ENCODE assay signal across 1 cellular context in the genomic region with DNA sequence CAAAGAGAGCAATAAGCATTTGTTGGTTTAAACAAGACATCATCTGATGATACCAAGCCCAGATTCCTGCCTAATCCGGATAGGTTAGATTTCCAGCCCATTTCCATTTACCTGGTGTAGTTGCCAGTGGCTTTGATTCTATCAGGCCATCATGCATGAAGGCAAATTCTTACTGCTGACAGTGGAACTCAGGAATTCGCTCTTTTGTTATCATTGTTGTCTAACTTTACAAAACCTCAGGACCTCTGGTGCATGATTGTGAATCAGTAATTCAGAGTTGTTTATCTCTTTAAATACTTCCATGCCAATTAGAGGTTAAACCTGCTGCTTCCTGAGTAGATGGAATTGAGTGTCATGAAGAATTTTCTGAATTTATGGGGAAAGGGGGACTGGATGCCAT.
TF ChIP-seq lines count a peak whose summit lies in the region.

No MANE protein-coding gene starts in this region.

TF ChIP-seq in GM23338, 12 proteins besides CTCF, POLR2A, EP300 and RAD21 (continued from another document):
- TF ChIP-seq, protein P1, sequence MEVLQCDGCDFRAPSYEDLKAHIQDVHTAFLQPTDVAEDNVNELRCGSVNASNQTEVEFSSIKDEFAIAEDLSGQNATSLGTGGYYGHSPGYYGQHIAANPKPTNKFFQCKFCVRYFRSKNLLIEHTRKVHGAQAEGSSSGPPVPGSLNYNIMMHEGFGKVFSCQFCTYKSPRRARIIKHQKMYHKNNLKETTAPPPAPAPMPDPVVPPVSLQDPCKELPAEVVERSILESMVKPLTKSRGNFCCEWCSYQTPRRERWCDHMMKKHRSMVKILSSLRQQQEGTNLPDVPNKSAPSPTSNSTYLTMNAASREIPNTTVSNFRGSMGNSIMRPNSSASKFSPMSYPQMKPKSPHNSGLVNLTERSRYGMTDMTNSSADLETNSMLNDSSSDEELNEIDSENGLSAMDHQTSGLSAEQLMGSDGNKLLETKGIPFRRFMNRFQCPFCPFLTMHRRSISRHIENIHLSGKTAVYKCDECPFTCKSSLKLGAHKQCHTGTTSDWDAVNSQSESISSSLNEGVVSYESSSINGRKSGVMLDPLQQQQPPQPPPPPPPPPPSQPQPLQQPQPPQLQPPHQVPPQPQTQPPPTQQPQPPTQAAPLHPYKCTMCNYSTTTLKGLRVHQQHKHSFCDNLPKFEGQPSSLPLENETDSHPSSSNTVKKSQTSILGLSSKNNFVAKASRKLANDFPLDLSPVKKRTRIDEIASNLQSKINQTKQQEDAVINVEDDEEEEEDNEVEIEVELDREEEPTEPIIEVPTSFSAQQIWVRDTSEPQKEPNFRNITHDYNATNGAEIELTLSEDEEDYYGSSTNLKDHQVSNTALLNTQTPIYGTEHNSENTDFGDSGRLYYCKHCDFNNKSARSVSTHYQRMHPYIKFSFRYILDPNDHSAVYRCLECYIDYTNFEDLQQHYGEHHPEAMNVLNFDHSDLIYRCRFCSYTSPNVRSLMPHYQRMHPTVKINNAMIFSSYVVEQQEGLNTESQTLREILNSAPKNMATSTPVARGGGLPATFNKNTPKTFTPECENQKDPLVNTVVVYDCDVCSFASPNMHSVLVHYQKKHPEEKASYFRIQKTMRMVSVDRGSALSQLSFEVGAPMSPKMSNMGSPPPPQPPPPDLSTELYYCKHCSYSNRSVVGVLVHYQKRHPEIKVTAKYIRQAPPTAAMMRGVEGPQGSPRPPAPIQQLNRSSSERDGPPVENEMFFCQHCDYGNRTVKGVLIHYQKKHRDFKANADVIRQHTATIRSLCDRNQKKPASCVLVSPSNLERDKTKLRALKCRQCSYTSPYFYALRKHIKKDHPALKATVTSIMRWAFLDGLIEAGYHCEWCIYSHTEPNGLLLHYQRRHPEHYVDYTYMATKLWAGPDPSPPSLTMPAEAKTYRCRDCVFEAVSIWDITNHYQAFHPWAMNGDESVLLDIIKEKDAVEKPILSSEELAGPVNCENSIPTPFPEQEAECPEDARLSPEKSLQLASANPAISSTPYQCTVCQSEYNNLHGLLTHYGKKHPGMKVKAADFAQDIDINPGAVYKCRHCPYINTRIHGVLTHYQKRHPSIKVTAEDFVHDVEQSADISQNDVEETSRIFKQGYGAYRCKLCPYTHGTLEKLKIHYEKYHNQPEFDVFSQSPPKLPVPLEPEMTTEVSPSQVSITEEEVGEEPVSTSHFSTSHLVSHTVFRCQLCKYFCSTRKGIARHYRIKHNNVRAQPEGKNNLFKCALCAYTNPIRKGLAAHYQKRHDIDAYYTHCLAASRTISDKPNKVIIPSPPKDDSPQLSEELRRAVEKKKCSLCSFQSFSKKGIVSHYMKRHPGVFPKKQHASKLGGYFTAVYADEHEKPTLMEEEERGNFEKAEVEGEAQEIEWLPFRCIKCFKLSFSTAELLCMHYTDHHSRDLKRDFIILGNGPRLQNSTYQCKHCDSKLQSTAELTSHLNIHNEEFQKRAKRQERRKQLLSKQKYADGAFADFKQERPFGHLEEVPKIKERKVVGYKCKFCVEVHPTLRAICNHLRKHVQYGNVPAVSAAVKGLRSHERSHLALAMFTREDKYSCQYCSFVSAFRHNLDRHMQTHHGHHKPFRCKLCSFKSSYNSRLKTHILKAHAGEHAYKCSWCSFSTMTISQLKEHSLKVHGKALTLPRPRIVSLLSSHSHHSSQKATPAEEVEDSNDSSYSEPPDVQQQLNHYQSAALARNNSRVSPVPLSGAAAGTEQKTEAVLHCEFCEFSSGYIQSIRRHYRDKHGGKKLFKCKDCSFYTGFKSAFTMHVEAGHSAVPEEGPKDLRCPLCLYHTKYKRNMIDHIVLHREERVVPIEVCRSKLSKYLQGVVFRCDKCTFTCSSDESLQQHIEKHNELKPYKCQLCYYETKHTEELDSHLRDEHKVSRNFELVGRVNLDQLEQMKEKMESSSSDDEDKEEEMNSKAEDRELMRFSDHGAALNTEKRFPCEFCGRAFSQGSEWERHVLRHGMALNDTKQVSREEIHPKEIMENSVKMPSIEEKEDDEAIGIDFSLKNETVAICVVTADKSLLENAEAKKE (CRISPR knock-in tag; IDR thresholded peaks at IDR 0.05), result no peak
